In the genomic region with DNA sequence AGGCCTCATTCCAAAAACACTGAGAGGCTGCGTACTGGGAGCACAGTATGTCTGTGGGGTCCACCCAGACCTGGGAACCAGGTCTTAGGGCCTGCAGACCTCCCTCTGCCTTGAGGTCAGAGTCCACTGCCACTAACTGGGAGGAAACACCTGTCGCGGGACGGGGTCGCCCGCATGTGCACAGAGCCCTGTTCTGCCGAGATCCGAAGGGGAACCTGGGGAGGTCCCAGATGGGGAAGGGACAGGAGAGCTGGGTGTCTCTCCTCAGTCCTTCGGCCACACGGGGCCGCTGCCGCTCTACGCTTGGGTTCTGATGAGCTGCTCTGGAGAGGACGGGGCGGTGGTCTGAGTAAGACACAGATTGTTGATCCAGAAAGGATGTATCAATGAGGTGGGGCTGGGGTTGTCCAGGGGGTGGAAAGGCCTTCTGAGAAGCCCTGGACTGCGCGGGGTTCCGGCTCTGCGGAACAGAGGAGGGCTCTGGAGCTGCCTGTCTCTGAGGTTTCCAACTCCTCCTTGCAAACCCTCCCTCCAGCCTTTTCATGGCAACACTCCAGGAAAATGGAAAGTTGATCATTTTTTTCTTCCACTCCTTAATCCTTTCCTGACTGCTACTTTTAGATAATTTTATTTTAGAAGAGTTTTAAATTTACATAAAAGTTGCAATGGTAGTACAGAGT, we compare ENCODE assay signal across 8 cellular contexts. TPM values are rescaled to one million over a fixed set of nuclear protein-coding genes. Genes with fewer than 3 reads are reported as not detected.
DNase-seq lines count a peak whose midpoint lies in the region; ATAC-seq, FAIRE-seq and TF ChIP-seq lines count a peak whose summit lies in the region.
"Not testable (repeated sequence)": the region's sequence is repeated elsewhere in the genome, so short reads cannot be mapped to it uniquely, and the experiment has no call there.

No MANE protein-coding gene starts in this region.

- in situ Hi-C loops in HepG2 (cut with HindIII; ENCODE audit: extremely low pct_ligation_motif_present, low pct_unique_long_range_greater_than_20kb) = loop anchor here (5.0 to 10.0 kb wide), 4 partner anchors 60 to 243 kb away; a partner anchor contains a TSS

- BruUV-seq in HepG2 (replicated peaks; lab: Mats Ljungman, UMichigan) = not testable (repeated sequence)

- peak; percentile 57 for ATAC-seq in GM21367 (IDR thresholded peaks at IDR 0.05; ENCODE audit: unreplicated experiment)
- peak; percentile 99 for ATAC-seq in HepG2

- not testable (repeated sequence) for TF ChIP-seq POLR2A in HepG2 (IDR thresholded peaks at IDR 0.05; ENCODE audit: insufficient read depth in 1 of 2, low read depth in 2 of 2, low read length in 2 of 2)

- peak overlapping the region; percentile 75 for H3K4me2 ChIP-seq in HepG2 (ENCODE audit: low read depth, low read length)

- CTCF ChIA-PET in HepG2 (lab: Yijun Ruan, JAX; ENCODE audit: low intra/inter-chr PET ratio, low total read pairs) = interaction anchor here (1.0 to 6.0 kb wide), 6 partner anchors 29 to 191 kb away, joined by 3 to 110 read pairs (median 12); a partner anchor contains a TSS

- not testable (repeated sequence) for H4K20me1 ChIP-seq in HepG2 (ENCODE audit: insufficient read depth, low read length)

- H3K9ac ChIP-seq in HepG2 (ENCODE audit: insufficient read depth, low read depth, low read length) = not testable (repeated sequence)

- H3K9me3 ChIP-seq in BE2C; MG63; HepG2 (ENCODE audit: low read length): not testable (repeated sequence)

- not testable (repeated sequence) for H3K4me1 ChIP-seq in BE2C
- peaks cover 25% of the 10 kb centered on the region for H3K4me1 ChIP-seq in HepG2 (ENCODE audit: insufficient read depth, low read length)

- WGBS in HepG2 (ENCODE audit: low lambda C conversion rate) = under 1% methylated on average over 18 of the region's 19 CpGs

- H3K27me3 ChIP-seq in BE2C = peaks cover 67% of the 10 kb centered on the region
- H3K27me3 ChIP-seq in MG63 = peaks cover 27% of the 10 kb centered on the region
- peaks cover 0 to 43% of the 10 kb centered on the region in 2 experiments; a peak in 3 of 5 replicates for H3K27me3 ChIP-seq in HepG2 (ENCODE audit: control insufficient read depth in 1 of 2, insufficient read depth in 2 of 2, low read length in 2 of 2)

- H3K79me2 ChIP-seq in HepG2 (ENCODE audit: insufficient read depth, low read length) = not testable (repeated sequence)

- not testable (repeated sequence) for TF ChIP-seq EP300 in HepG2 (IDR thresholded peaks at IDR 0.05; ENCODE audit: low read depth in 2 of 2, low read length in 2 of 2); HepG2 (CRISPR knock-in tag; IDR thresholded peaks at IDR 0.05; ENCODE audit: borderline replicate concordance)

- not testable (repeated sequence) for H3K36me3 ChIP-seq in BE2C; MG63; HepG2 (replicated peaks in 1 of 2; ENCODE audit: control insufficient read depth in 1 of 2, insufficient read depth in 2 of 2, low read length in 2 of 2)

- intact Hi-C loops in HepG2 (cut with micrococcal nuclease; ENCODE audit: unreplicated experiment) = loop anchor here (2.0 to 5.0 kb wide), 2 partner anchors 115 to 240 kb away; a partner anchor contains a TSS

- H3K27ac ChIP-seq in HepG2 (ENCODE audit: extremely low read length, insufficient read depth, low read length) = not testable (repeated sequence)

- not testable (repeated sequence) for H3K4me3 ChIP-seq in BE2C (ENCODE audit: low read depth, low read length); MG63
- H3K4me3 ChIP-seq in HepG2 (replicated peaks in 1 of 3; ENCODE audit: insufficient read depth in 1 of 3, low read depth in 2 of 3, low read length in 3 of 3) = peak overlapping the region in 1 of 3 experiments; percentile 52; a peak in 1 of 6 replicates

- not testable (repeated sequence) for H2AFZ ChIP-seq in HepG2 (ENCODE audit: low read length)

- TF ChIP-seq RAD21 in HepG2 (CRISPR knock-in tag; IDR thresholded peaks at IDR 0.05) = peak; percentile 96

- DNase-seq in BE2C (peak; percentile 82), MG63 (peak; percentile 61), RPMI8226 (peak; percentile 85), activated T-cell treated with anti-CD3 and anti-CD28 coated beads for 24 hours (ENCODE audit: low read depth) (peak; percentile 73), HepG2 (ENCODE audit: low spot score) (peak; percentile 78)
- DNase-seq in effector CD8-positive, alpha-beta T cell (lab: John Stamatoyannopoulos, UW) = peak; percentile 75
- DNase-seq in stimulated activated CD4-positive, alpha-beta T cell treated with anti-CD3 and anti-CD28 coated beads, Interleukin-2, amount 100 ng/mL, for 24 hours = peak; percentile 86 to 88

- TF ChIP-seq CTCF in BE2C (IDR thresholded peaks at IDR 0.05; ENCODE audit: low read depth, low read length) (peak; percentile 75), HepG2 (CRISPR knock-in tag; IDR thresholded peaks at IDR 0.05) (peak; percentile 97)

- POLR2A ChIA-PET in HepG2 (lab: Yijun Ruan, JAX) = interaction anchor here (1.0 to 1.5 kb wide), 5 partner anchors 59 to 249 kb away, joined by 3 to 9 read pairs (median 6); a partner anchor contains a TSS

- FAIRE-seq in HepG2 (lab: Jason Lieb, UNC) = peak; percentile 88

TF ChIP-seq in HepG2, 621 proteins besides CTCF, POLR2A, EP300 and RAD21 (continues in another document):
- TF ChIP-seq ZNF530 (CRISPR knock-in tag; IDR thresholded peaks at IDR 0.05; ENCODE audit: low read depth) (0 out of 2 replicates have a peak, but pooled peaks have one; percentile 7), ZBTB7B (CRISPR knock-in tag; IDR thresholded peaks at IDR 0.05) (0 out of 2 replicates have a peak, but pooled peaks have one; percentile 50)
- TF ChIP-seq, protein P1, sequence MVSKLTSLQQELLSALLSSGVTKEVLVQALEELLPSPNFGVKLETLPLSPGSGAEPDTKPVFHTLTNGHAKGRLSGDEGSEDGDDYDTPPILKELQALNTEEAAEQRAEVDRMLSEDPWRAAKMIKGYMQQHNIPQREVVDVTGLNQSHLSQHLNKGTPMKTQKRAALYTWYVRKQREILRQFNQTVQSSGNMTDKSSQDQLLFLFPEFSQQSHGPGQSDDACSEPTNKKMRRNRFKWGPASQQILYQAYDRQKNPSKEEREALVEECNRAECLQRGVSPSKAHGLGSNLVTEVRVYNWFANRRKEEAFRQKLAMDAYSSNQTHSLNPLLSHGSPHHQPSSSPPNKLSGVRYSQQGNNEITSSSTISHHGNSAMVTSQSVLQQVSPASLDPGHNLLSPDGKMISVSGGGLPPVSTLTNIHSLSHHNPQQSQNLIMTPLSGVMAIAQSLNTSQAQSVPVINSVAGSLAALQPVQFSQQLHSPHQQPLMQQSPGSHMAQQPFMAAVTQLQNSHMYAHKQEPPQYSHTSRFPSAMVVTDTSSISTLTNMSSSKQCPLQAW (CRISPR knock-in tag; IDR thresholded peaks at IDR 0.05) = peak; percentile 65; the same call in 1 of the 2 replicates
- TF ChIP-seq, protein P2, sequence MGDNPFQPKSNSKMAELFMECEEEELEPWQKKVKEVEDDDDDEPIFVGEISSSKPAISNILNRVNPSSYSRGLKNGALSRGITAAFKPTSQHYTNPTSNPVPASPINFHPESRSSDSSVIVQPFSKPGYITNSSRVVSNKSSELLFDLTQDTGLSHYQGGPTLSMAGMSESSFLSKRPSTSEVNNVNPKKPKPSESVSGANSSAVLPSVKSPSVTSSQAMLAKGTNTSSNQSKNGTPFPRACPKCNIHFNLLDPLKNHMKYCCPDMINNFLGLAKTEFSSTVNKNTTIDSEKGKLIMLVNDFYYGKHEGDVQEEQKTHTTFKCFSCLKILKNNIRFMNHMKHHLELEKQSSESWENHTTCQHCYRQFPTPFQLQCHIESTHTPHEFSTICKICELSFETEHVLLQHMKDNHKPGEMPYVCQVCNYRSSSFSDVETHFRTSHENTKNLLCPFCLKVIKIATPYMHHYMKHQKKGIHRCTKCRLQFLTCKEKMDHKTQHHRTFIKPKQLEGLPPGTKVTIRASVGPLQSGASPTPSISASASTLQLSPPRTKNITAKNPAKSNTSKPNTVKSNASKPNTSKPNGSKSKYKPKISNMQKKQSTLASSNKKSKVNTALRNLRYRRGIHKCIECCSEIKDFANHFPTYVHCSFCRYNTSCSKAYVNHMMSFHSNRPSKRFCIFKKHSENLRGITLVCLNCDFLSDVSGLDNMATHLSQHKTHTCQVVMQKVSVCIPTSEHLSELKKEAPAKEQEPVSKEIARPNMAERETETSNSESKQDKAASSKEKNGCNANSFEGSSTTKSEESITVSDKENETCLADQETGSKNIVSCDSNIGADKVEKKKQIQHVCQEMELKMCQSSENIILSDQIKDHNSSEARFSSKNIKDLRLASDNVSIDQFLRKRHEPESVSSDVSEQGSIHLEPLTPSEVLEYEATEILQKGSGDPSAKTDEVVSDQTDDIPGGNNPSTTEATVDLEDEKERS (CRISPR knock-in tag; IDR thresholded peaks at IDR 0.05) = peak; percentile 34; the same call in 1 of the 2 replicates

RNA-seq across cellular contexts. Expression of a gene that starts 7.2 kb away (rescaled TPM):
- 3.1 TPM for polyA plus RNA-seq in BE2C (2012; ENCODE audit: insufficient read depth, insufficient read length, low read depth)
- total RNA-seq in MG63 (2014; rRNA removed; shearing (Covaris generic); ENCODE audit: low replicate concordance) = 25.6 and 28.9 TPM in 2 replicates
- 21.2 and 45.2 TPM in 2 replicates for total RNA-seq in HepG2 (2016; rRNA removed; fragmentation: Illumina TruSeq; extraction: Trizol)
- total RNA-seq in HepG2 (2016; cell fraction: cytosol; rRNA removed; fragmentation: Illumina TruSeq; extraction: Trizol; ENCODE audit: low read depth) = 6.3 and 7.1 TPM in 2 replicates
- total RNA-seq in HepG2 (2016; cell fraction: insoluble cytoplasmic fraction; rRNA removed; fragmentation: Illumina TruSeq; extraction: Trizol) = 21.6 and 46.9 TPM in 2 replicates
- 12.5 and 14.1 TPM in 2 replicates for total RNA-seq in HepG2 (2016; cell fraction: membrane; rRNA removed; fragmentation: Illumina TruSeq; extraction: Trizol)
- total RNA-seq in HepG2 (2016; cell fraction: nucleus; rRNA removed; fragmentation: Illumina TruSeq; extraction: Trizol) = 38.3 and 44.5 TPM in 2 replicates
- 90.4 and 99.8 TPM in 2 replicates for polyA plus RNA-seq in HepG2 (2011; rRNA removed)
- polyA plus RNA-seq in HepG2 (2011; cell fraction: cytosol; rRNA removed) = 94.6 and 111 TPM in 2 replicates
- polyA plus RNA-seq in HepG2 (2011; cell fraction: nucleus; rRNA removed) = 67.6 and 75.6 TPM in 2 replicates
- polyA plus RNA-seq in HepG2 (2012) = 64.9 and 110 TPM in 2 replicates
- polyA plus RNA-seq in HepG2 (2016; cell fraction: cytosol; fragmentation: Illumina TruSeq; extraction: Trizol; ENCODE audit: low read depth) = 6.6 and 6.7 TPM in 2 replicates
- polyA plus RNA-seq in HepG2 (2016; cell fraction: insoluble cytoplasmic fraction; fragmentation: Illumina TruSeq; extraction: Trizol; ENCODE audit: low read depth) = 23.6 and 24.3 TPM in 2 replicates
- polyA plus RNA-seq in HepG2 (2016; cell fraction: membrane; fragmentation: Illumina TruSeq; extraction: Trizol; ENCODE audit: low read depth) = 11.8 and 12.2 TPM in 2 replicates
- polyA plus RNA-seq in HepG2 (2016; cell fraction: nucleus; fragmentation: Illumina TruSeq; extraction: Trizol; ENCODE audit: insufficient read depth, low read depth) = 68.0 and 69.9 TPM in 2 replicates
- 39.4 and 80.9 TPM in 2 replicates for polyA minus RNA-seq in HepG2 (2011; rRNA and poly(A)+ RNA removed; ENCODE audit: low replicate concordance)
- 45.5 and 56.8 TPM in 2 replicates for polyA minus RNA-seq in HepG2 (2011; cell fraction: cytosol; rRNA and poly(A)+ RNA removed)
- 17.4 and 26.7 TPM in 2 replicates for polyA minus RNA-seq in HepG2 (2011; cell fraction: nucleus; rRNA and poly(A)+ RNA removed)
